ENCODE assay signal across 10 cellular contexts in genomic region chr2:203908344-203909185, GRCh38. TPM values are rescaled to one million over a fixed set of nuclear protein-coding genes. Genes with fewer than 3 reads are reported as not detected.
DNase-seq lines count a peak whose midpoint lies in the region; ATAC-seq, FAIRE-seq and TF ChIP-seq lines count a peak whose summit lies in the region.
"Had no signal": no experiment of that assay in that cellular context is flagged by ENCODE, and none has a peak within 500 bp of the region (broad histone marks: within the 10 kb centered on the region; RNA-seq: fewer than 3 reads in every experiment).

No MANE protein-coding gene starts in this region.

- H4K20me1 ChIP-seq in astrocyte (ENCODE audit: insufficient read depth, low read length), result no peaks in the 10 kb centered on the region

- H3K9me3 ChIP-seq in right atrium auricular region (no peaks in the 10 kb centered on the region), astrocyte (ENCODE audit: insufficient read depth, low read depth, low read length) (no peaks in the 10 kb centered on the region), upper lobe of left lung (no peaks in the 10 kb centered on the region)

- FAIRE-seq in astrocyte (lab: Jason Lieb, UNC), result no peak
- FAIRE-seq: bronchial epithelial cell had no signal

- peak in 2 of 4 donors; percentile 4 to 31 for TF ChIP-seq EP300 in upper lobe of left lung (IDR thresholded peaks at IDR 0.05)

- no peaks in the 10 kb centered on the region for H3K79me2 ChIP-seq in astrocyte (ENCODE audit: insufficient read depth, low read length)

- intact Hi-C loops in Right ventricle myocardium inferior (cut with DNase I), result loop anchor here (2.0 to 5.0 kb wide), 3 partner anchors 94 to 424 kb away; no protein-coding TSS in a partner anchor

- H3K27me3 ChIP-seq in right atrium auricular region (no peaks in the 10 kb centered on the region), astrocyte (ENCODE audit: insufficient read depth, low read length) (no peaks in the 10 kb centered on the region), upper lobe of left lung (no peaks in the 10 kb centered on the region)

- peak; percentile 57 for ATAC-seq in Right ventricle myocardium inferior
- peak in 1 of 2 donors; percentile 61 for ATAC-seq in upper lobe of left lung (ENCODE audit: low FRiP score in 2 of 2)
- ATAC-seq in GM21619 (IDR thresholded peaks at IDR 0.05; ENCODE audit: unreplicated experiment), result no peak
- no peak for ATAC-seq in HG03571 (IDR thresholded peaks at IDR 0.05; ENCODE audit: unreplicated experiment)

- DNase-seq in Right ventricle myocardium inferior (ENCODE audit: missing footprints), result peak; percentile 69
- DNase-seq in right atrium auricular region (ENCODE audit: low spot score), result no peak
- DNase-seq in astrocyte (ENCODE audit: low read depth), result no peak
- peak; percentile 42 for DNase-seq in mucosa of gallbladder (ENCODE audit: low spot score)
- DNase-seq in upper lobe of left lung, result peak in 1 of 2 donors; percentile 52
- no peak for DNase-seq in NCI-H1105 treated with DMSO at 0.1 percent for 48 hours (lab: John Stamatoyannopoulos, UW)
- DNase-seq: NCI-H69 had no signal

- H3K27ac Mint-ChIP-seq in astrocyte (ENCODE audit: unreplicated experiment), result no peak overlapping the region

- TF ChIP-seq CTCF in right atrium auricular region (IDR thresholded peaks at IDR 0.05) (no peak), astrocyte (IDR thresholded peaks at IDR 0.05; ENCODE audit: insufficient read depth, low read depth, low read length) (no peak), upper lobe of left lung (IDR thresholded peaks at IDR 0.05) (no peak)

- no peaks in the 10 kb centered on the region for H3K36me3 ChIP-seq in right atrium auricular region
- no peaks in the 10 kb centered on the region for H3K36me3 ChIP-seq in astrocyte (ENCODE audit: insufficient read depth, low read length)
- H3K36me3 ChIP-seq in upper lobe of left lung, result no peaks in the 10 kb centered on the region

- H3K4me3 Mint-ChIP-seq in astrocyte (ENCODE audit: unreplicated experiment), result no peak overlapping the region

- TF ChIP-seq POLR2A in upper lobe of left lung (IDR thresholded peaks at IDR 0.05), result no peak

- peak overlapping the region in 1 of 2 donors; percentile 11 for H3K27ac ChIP-seq in right atrium auricular region
- H3K27ac ChIP-seq in astrocyte (ENCODE audit: low read depth, low read length), result no peak overlapping the region
- peak overlapping the region in 3 of 4 donors; percentile 48 to 69 (median 52) for H3K27ac ChIP-seq in upper lobe of left lung

- H3K4me1 ChIP-seq in right atrium auricular region (peaks cover 0 to 8% of the 10 kb centered on the region in 2 donors), astrocyte (ENCODE audit: insufficient read depth, low read length) (peaks cover 7% of the 10 kb centered on the region), upper lobe of left lung (peaks cover 11 to 13% (median 12%) of the 10 kb centered on the region in 4 donors)

- no peaks in the 10 kb centered on the region for H3K36me3 Mint-ChIP-seq in astrocyte (ENCODE audit: low read depth, unreplicated experiment)

- H3K4me1 Mint-ChIP-seq in astrocyte (ENCODE audit: low read depth, unreplicated experiment), result peaks cover 3% of the 10 kb centered on the region

- peaks cover 2% of the 10 kb centered on the region for H3K9me3 Mint-ChIP-seq in astrocyte (ENCODE audit: unreplicated experiment)

- H3K4me2 ChIP-seq in astrocyte (ENCODE audit: low read length), result peak overlapping the region; percentile 70

- H3K9ac ChIP-seq in astrocyte (ENCODE audit: low read length), result no peak overlapping the region

- H3K27me3 Mint-ChIP-seq in astrocyte (ENCODE audit: low read depth, unreplicated experiment), result no peaks in the 10 kb centered on the region

- H3K4me3 ChIP-seq in right atrium auricular region (no peak overlapping the region), astrocyte (ENCODE audit: insufficient read depth, low read depth, low read length) (no peak overlapping the region), upper lobe of left lung (no peak overlapping the region)

- H2AFZ ChIP-seq in astrocyte (ENCODE audit: low read depth, low read length), result no peak overlapping the region

- 71 to 79% methylated on average over 7 of the region's 7 CpGs for WGBS in upper lobe of left lung, 2 donors

RNA-seq across cellular contexts. Expression of gene ICOS, which starts 28.0 kb away (rescaled TPM):
- not detected for total RNA-seq in Right ventricle myocardium inferior
- total RNA-seq in right atrium auricular region, result not detected
- not detected in 2 replicates for total RNA-seq in astrocyte
- 0.98 TPM for total RNA-seq in mucosa of gallbladder
- total RNA-seq in upper lobe of left lung, result 1 to 10 TPM in 3 of 6 donors, under 1 TPM in 2, not detected in 1; 0.22 to 2.3 (median 1.1) TPM
- total RNA-seq: bronchial epithelial cell had no signal

RNA-seq across cellular contexts. Expression of gene CTLA4, which starts 41.0 kb away (rescaled TPM):
- total RNA-seq in Right ventricle myocardium inferior (0.19 TPM), right atrium auricular region (under 1 TPM in 1 of 2 donors, not detected in 1; 0.35 TPM), astrocyte (not detected in 2 replicates), mucosa of gallbladder (1.6 TPM), upper lobe of left lung (1 to 10 TPM in 4 of 6 donors, under 1 TPM in 2; 0.33 to 3.1 (median 1.1) TPM)
- total RNA-seq: bronchial epithelial cell had no signal

Comparison
In these comparisons a context has a peak if more than half of its experiments do, and no peak if none do; other contexts are left out.
1. DNase-seq: peak in Right ventricle myocardium inferior (single experiment) and mucosa of gallbladder (single experiment); none in right atrium auricular region (single experiment), astrocyte (single experiment) and NCI-H1105 treated with DMSO at 0.1 percent for 48 hours (single experiment).